In genomic region chrX:387729-388128, GRCh38 we compare ENCODE assay signal across 8 cellular contexts. TPM values are rescaled to one million over a fixed set of nuclear protein-coding genes. Genes with fewer than 3 reads are reported as not detected.
A peak's percentile ranks its signal among the peaks of the same experiment; 100 is the strongest.
DNase-seq lines count a peak whose midpoint lies in the region; ATAC-seq and TF ChIP-seq lines count a peak whose summit lies in the region.

No MANE protein-coding gene starts in this region.

- ATAC-seq in GM19351 (IDR thresholded peaks at IDR 0.05; ENCODE audit: unreplicated experiment), result no peak

- peaks cover 4% of the 10 kb centered on the region for H3K27me3 Mint-ChIP-seq in T-helper 2 cell treated with Interferon-gamma antibody and Interleukin-4, amounts not matched to agents 5 μg/mL and 100 μg/mL, for 36 hours (ENCODE audit: low read depth)

- H3K4me3 ChIP-seq in adipocyte (ENCODE audit: low read length) (peak overlapping the region; percentile 89), kidney epithelial cell (ENCODE audit: low read depth, low read length) (peak overlapping the region; percentile 98), subcutaneous abdominal adipose tissue (ENCODE audit: low read depth in 1 of 5, low read length in 5 of 5) (peak overlapping the region; percentile 59 to 87 (median 86))

- H3K9ac ChIP-seq in adipocyte (ENCODE audit: low read length), result peak overlapping the region; percentile 99
- H3K9ac ChIP-seq in subcutaneous abdominal adipose tissue (ENCODE audit: low read length in 5 of 5), result peak overlapping the region; percentile 29 to 92 (median 59)

- H3K36me3 ChIP-seq in adipocyte (ENCODE audit: control insufficient read depth, insufficient read depth, low read length, severe bottlenecking), result no peaks in the 10 kb centered on the region
- H3K36me3 ChIP-seq in kidney epithelial cell (ENCODE audit: control insufficient read depth, insufficient read depth, low read length), result no peaks in the 10 kb centered on the region
- no peaks in the 10 kb centered on the region for H3K36me3 ChIP-seq in subcutaneous abdominal adipose tissue (ENCODE audit: control insufficient read depth in 5 of 5, insufficient read depth in 5 of 5, low read length in 5 of 5)

- H3K4me3 Mint-ChIP-seq in T-helper 2 cell treated with Interferon-gamma antibody and Interleukin-4, amounts not matched to agents 5 μg/mL and 100 μg/mL, for 36 hours, result peak overlapping the region; percentile 93

- no peak for TF ChIP-seq CTCF in kidney epithelial cell (IDR thresholded peaks at IDR 0.05; ENCODE audit: insufficient read depth, low read length, poor library complexity, severe bottlenecking)

- H3K4me1 Mint-ChIP-seq in T-helper 2 cell treated with Interferon-gamma antibody and Interleukin-4, amounts not matched to agents 5 μg/mL and 100 μg/mL, for 36 hours (ENCODE audit: low read depth), result peaks cover 5% of the 10 kb centered on the region

- H3K4me1 ChIP-seq in adipocyte (ENCODE audit: control insufficient read depth, insufficient read depth, low read length) (peaks cover 4% of the 10 kb centered on the region), subcutaneous abdominal adipose tissue (ENCODE audit: control insufficient read depth in 5 of 5, insufficient read depth in 5 of 5, low read length in 5 of 5) (peaks cover 0 to 14% (median 13%) of the 10 kb centered on the region in 5 donors)

- H3K9me3 Mint-ChIP-seq in T-helper 2 cell treated with Interferon-gamma antibody and Interleukin-4, amounts not matched to agents 5 μg/mL and 100 μg/mL, for 36 hours, result no peaks in the 10 kb centered on the region

- no peaks in the 10 kb centered on the region for H3K9me3 ChIP-seq in adipocyte (ENCODE audit: control insufficient read depth, low read length)
- no peaks in the 10 kb centered on the region for H3K9me3 ChIP-seq in subcutaneous abdominal adipose tissue (ENCODE audit: control insufficient read depth in 5 of 5, low read length in 5 of 5)

- peak overlapping the region; percentile 100 for H3K27ac Mint-ChIP-seq in T-helper 2 cell treated with Interferon-gamma antibody and Interleukin-4, amounts not matched to agents 5 μg/mL and 100 μg/mL, for 36 hours

- peaks cover 6% of the 10 kb centered on the region for H3K36me3 Mint-ChIP-seq in T-helper 2 cell treated with Interferon-gamma antibody and Interleukin-4, amounts not matched to agents 5 μg/mL and 100 μg/mL, for 36 hours (ENCODE audit: low read depth)

- DNase-seq in T-helper 2 cell treated with Interferon-gamma antibody and Interleukin-4, amounts not matched to agents 5 μg/mL and 100 μg/mL, for 36 hours (ENCODE audit: low spot score), result no peak
- no peak for DNase-seq in T-helper 2 cell
- DNase-seq in adipocyte (ENCODE audit: low read depth), result no peak
- DNase-seq in kidney epithelial cell (ENCODE audit: low read depth), result no peak
- no peak for DNase-seq in AG08396 (ENCODE audit: low spot score)
- no peak for DNase-seq in stimulated activated CD4-positive, alpha-beta T cell treated with anti-CD3 and anti-CD28 coated beads, Interleukin-1b, Interleukin-23, amount 100 ng/mL, for 48 hours

- H3K27ac ChIP-seq in subcutaneous abdominal adipose tissue (ENCODE audit: low read depth, low read length), result peak overlapping the region; percentile 96

- H3K27me3 ChIP-seq in adipocyte (replicated peaks; ENCODE audit: control insufficient read depth, insufficient read depth, low read length) (no peaks in the 10 kb centered on the region), kidney epithelial cell (ENCODE audit: control insufficient read depth, insufficient read depth, low read length) (no peaks in the 10 kb centered on the region), subcutaneous abdominal adipose tissue (ENCODE audit: control insufficient read depth in 5 of 5, insufficient read depth in 4 of 5, low read length in 5 of 5) (peaks cover 0 to 2% (median 0%) of the 10 kb centered on the region in 5 donors)

RNA-seq across cellular contexts. Expression of gene PPP2R3B, which starts 1.0 kb away (rescaled TPM):
- total RNA-seq in kidney epithelial cell, result 17.7 and 29.0 TPM in 2 replicates
